ENCODE assay signal across 12 cellular contexts in genomic region chr12:27284751-27285150, GRCh38. TPM values are rescaled to one million over a fixed set of nuclear protein-coding genes. Genes with fewer than 3 reads are reported as not detected.
DNase-seq lines count a peak whose midpoint lies in the region; ATAC-seq, FAIRE-seq and TF ChIP-seq lines count a peak whose summit lies in the region.
"Had no signal": no experiment of that assay in that cellular context is flagged by ENCODE, and none has a peak within 500 bp of the region (broad histone marks: within the 10 kb centered on the region; RNA-seq: fewer than 3 reads in every experiment).

No MANE protein-coding gene starts in this region.

- DNase-seq in GM04504 (ENCODE audit: low read depth): peak; percentile 24
- DNase-seq in H54 (ENCODE audit: insufficient read length, low spot score): no peak
- peak; percentile 69 for DNase-seq in amniotic epithelial cell (ENCODE audit: low read depth)
- DNase-seq in posterior cingulate gyrus: no peak
- no peak for DNase-seq in activated naive CD8-positive, alpha-beta T cell treated with anti-CD3 and anti-CD28 coated beads, Interleukin-2, amount 50 U/mL, for 24 hours
- no peak for DNase-seq in midbrain (lab: John Stamatoyannopoulos, UW)
- DNase-seq: DND-41, T-helper 2 cell had no signal

- peak; percentile 82 for FAIRE-seq in H54 (lab: Jason Lieb, UNC)

- H3K36me3 Mint-ChIP-seq in activated naive CD8-positive, alpha-beta T cell treated with anti-CD3 and anti-CD28 coated beads, Interleukin-2, amount 50 U/mL, for 24 hours (ENCODE audit: low read depth): peaks cover 2% of the 10 kb centered on the region
- H3K36me3 Mint-ChIP-seq: stimulated activated effector memory CD8-positive, alpha-beta T cell treated with anti-CD3 and anti-CD28 coated beads, Interleukin-12 subunit alpha, Interleukin-12 subunit beta, amount 100 ng/mL, for 72 hours had no signal

- no peak overlapping the region for H3K4me3 ChIP-seq in mesodermal cell (ENCODE audit: extremely low read depth, insufficient read depth, low read length, poor library complexity, severe bottlenecking)
- H3K4me3 ChIP-seq: cardiac muscle cell had no signal

- H3K4me3 Mint-ChIP-seq in activated naive CD8-positive, alpha-beta T cell treated with anti-CD3 and anti-CD28 coated beads, Interleukin-2, amount 50 U/mL, for 24 hours: no peak overlapping the region
- H3K4me3 Mint-ChIP-seq: stimulated activated effector memory CD8-positive, alpha-beta T cell treated with anti-CD3 and anti-CD28 coated beads, Interleukin-12 subunit alpha, Interleukin-12 subunit beta, amount 100 ng/mL, for 72 hours had no signal

- H3K27ac ChIP-seq in mesodermal cell (ENCODE audit: low read depth, low read length, severe bottlenecking): peak overlapping the region; percentile 68
- H3K27ac ChIP-seq: cardiac muscle cell had no signal

- no peak for ATAC-seq in HG03097 (IDR thresholded peaks at IDR 0.05; ENCODE audit: low FRiP score, unreplicated experiment)
- ATAC-seq in activated naive CD8-positive, alpha-beta T cell treated with anti-CD3 and anti-CD28 coated beads, Interleukin-2, amount 50 U/mL, for 24 hours: no peak
- ATAC-seq: stimulated activated effector memory CD8-positive, alpha-beta T cell treated with anti-CD3 and anti-CD28 coated beads, Interleukin-12 subunit alpha, Interleukin-12 subunit beta, amount 100 ng/mL, for 72 hours had no signal

- no peak for TF ChIP-seq POLR2A in H54 (IDR thresholded peaks at IDR 0.05; ENCODE audit: low read depth, low read length)

- intact Hi-C loops in posterior cingulate gyrus (cut with DNase I): no loop called here

- WGBS in mesodermal cell (ENCODE audit: insufficient coverage in 2 of 2), 2 experiments: 80 to 83% methylated on average over 1 of the region's 2 CpGs

- H3K9me3 ChIP-seq in mesodermal cell (ENCODE audit: control insufficient read depth, low read length): no peaks in the 10 kb centered on the region

- H3K9me3 Mint-ChIP-seq in activated naive CD8-positive, alpha-beta T cell treated with anti-CD3 and anti-CD28 coated beads, Interleukin-2, amount 50 U/mL, for 24 hours: no peaks in the 10 kb centered on the region
- H3K9me3 Mint-ChIP-seq: stimulated activated effector memory CD8-positive, alpha-beta T cell treated with anti-CD3 and anti-CD28 coated beads, Interleukin-12 subunit alpha, Interleukin-12 subunit beta, amount 100 ng/mL, for 72 hours had no signal

- no peaks in the 10 kb centered on the region for H3K36me3 ChIP-seq in mesodermal cell (ENCODE audit: control insufficient read depth, insufficient read depth, low read length)
- H3K36me3 ChIP-seq: cardiac muscle cell had no signal

- no peaks in the 10 kb centered on the region for H3K27me3 Mint-ChIP-seq in activated naive CD8-positive, alpha-beta T cell treated with anti-CD3 and anti-CD28 coated beads, Interleukin-2, amount 50 U/mL, for 24 hours

- H3K4me1 ChIP-seq in mesodermal cell (ENCODE audit: control insufficient read depth, insufficient read depth, low read length, poor library complexity, severe bottlenecking): peaks cover 20% of the 10 kb centered on the region

- H3K4me1 Mint-ChIP-seq in activated naive CD8-positive, alpha-beta T cell treated with anti-CD3 and anti-CD28 coated beads, Interleukin-2, amount 50 U/mL, for 24 hours: peaks cover 16% of the 10 kb centered on the region
- H3K4me1 Mint-ChIP-seq: stimulated activated effector memory CD8-positive, alpha-beta T cell treated with anti-CD3 and anti-CD28 coated beads, Interleukin-12 subunit alpha, Interleukin-12 subunit beta, amount 100 ng/mL, for 72 hours had no signal

- H3K27ac Mint-ChIP-seq in activated naive CD8-positive, alpha-beta T cell treated with anti-CD3 and anti-CD28 coated beads, Interleukin-2, amount 50 U/mL, for 24 hours: no peak overlapping the region
- H3K27ac Mint-ChIP-seq: stimulated activated effector memory CD8-positive, alpha-beta T cell treated with anti-CD3 and anti-CD28 coated beads, Interleukin-12 subunit alpha, Interleukin-12 subunit beta, amount 100 ng/mL, for 72 hours had no signal

RNA-seq across cellular contexts. Expression of gene STK38L, which starts 40.7 kb away (rescaled TPM):
- polyA plus RNA-seq in mesodermal cell (2013, experiment 1 of 2): 39.6 TPM
- polyA plus RNA-seq in mesodermal cell (2013, experiment 2 of 2): 29.8 TPM

RNA-seq across cellular contexts. Expression of gene BMAL2, which starts 47.9 kb away (rescaled TPM):
- 2.0 TPM for polyA plus RNA-seq in mesodermal cell (2013, experiment 1 of 2)
- 2.9 TPM for polyA plus RNA-seq in mesodermal cell (2013, experiment 2 of 2)

Comparison
In these comparisons a context has a peak if more than half of its experiments do, and no peak if none do; other contexts are left out.
1. DNase-seq: peak in GM04504 (single experiment) and amniotic epithelial cell (single experiment); none in H54 (single experiment), posterior cingulate gyrus (0 of 10), activated naive CD8-positive, alpha-beta T cell treated with anti-CD3 and anti-CD28 coated beads, Interleukin-2, amount 50 U/mL, for 24 hours (single experiment) and midbrain (single experiment).